ENCODE assay signal across 1 cellular context in the genomic region with DNA sequence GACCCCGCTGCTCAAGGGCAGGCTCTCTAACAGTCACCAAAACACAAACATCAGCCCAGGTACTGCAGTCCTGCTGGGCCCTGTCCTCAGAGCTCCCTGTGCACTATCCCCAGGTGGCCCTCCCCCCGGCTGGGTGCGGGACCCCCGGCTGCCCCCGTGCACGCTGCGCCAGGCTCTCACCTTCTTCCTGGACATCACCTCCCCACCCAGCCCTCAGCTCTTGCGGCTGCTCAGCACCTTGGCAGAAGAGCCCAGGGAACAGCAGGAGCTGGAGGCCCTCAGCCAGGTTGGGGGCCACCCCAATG.
TF ChIP-seq lines count a peak whose summit lies in the region.

No MANE protein-coding gene starts in this region.

TF ChIP-seq in A549, 52 proteins besides CTCF, POLR2A, EP300 and RAD21:
- TF ChIP-seq PBX3 (IDR thresholded peaks at IDR 0.05) (no peak), GATA3 (IDR thresholded peaks at IDR 0.05; ENCODE audit: borderline replicate concordance) (no peak), KDM1A (IDR thresholded peaks at IDR 0.05; ENCODE audit: low read depth) (no peak), CHD2 (IDR thresholded peaks at IDR 0.05; ENCODE audit: low read length, partially characterized antibody) (no peak), NPAS2 (CRISPR knock-in tag; IDR thresholded peaks at IDR 0.05; ENCODE audit: borderline replicate concordance) (no peak)
- TF ChIP-seq, protein P1, sequence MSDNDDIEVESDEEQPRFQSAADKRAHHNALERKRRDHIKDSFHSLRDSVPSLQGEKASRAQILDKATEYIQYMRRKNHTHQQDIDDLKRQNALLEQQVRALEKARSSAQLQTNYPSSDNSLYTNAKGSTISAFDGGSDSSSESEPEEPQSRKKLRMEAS (IDR thresholded peaks at IDR 0.05): no peak
